In the genomic region with DNA sequence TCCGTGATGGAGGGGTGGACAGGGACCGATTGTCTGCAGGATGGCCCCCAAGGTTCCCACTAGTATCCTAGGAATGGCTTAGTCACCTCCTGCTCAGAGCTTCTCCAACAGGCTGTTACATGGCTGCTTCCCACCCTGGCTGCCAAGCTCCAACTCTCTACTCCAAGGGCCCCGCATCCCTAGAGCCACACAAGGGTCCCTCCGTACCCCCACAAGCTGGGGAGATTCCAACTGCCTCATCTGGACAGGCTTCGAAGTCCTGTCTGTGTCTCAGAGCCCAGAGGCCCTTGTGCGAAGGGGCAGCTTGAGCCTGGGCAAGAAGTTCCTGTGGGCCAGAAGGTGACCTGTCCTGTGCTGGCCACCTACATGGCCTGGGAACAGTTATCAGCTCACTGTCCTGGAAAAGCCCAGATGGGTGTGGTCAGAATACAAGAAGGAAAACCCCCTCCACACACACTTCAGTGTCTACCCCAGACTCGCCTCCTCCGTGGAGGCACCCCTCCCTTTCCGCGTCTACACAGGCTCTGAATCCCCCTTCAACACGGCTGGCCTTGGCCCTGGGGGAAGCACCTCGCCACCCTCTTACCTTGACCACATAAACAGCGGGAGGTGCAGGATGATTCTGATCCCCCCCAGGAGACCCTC, we compare ENCODE assay signal across 8 cellular contexts. TPM values are rescaled to one million over a fixed set of nuclear protein-coding genes. Genes with fewer than 3 reads are reported as not detected.
A peak's percentile ranks its signal among the peaks of the same experiment; 100 is the strongest.
DNase-seq lines count a peak whose midpoint lies in the region; ATAC-seq and TF ChIP-seq lines count a peak whose summit lies in the region.

No MANE protein-coding gene starts in this region.

- H3K9ac ChIP-seq in HUES64 (ENCODE audit: low read depth, low read length) (0 out of 2 replicates have a peak overlapping the region, but pooled peaks have one; percentile 19), mesendoderm (ENCODE audit: low read length) (peak overlapping the region; percentile 90)

- H3K9me3 ChIP-seq in DOHH2 (ENCODE audit: control insufficient read depth, insufficient read depth, low read length) = no peaks in the 10 kb centered on the region
- no peaks in the 10 kb centered on the region for H3K9me3 ChIP-seq in HUES64 (ENCODE audit: insufficient read depth, low read depth, low read length)
- H3K9me3 ChIP-seq in breast epithelium = no peaks in the 10 kb centered on the region
- no peaks in the 10 kb centered on the region for H3K9me3 ChIP-seq in vagina

- H4K20me1 ChIP-seq in DOHH2 (ENCODE audit: control insufficient read depth, insufficient read depth, low read depth, low read length) = no peaks in the 10 kb centered on the region

- H4K8ac ChIP-seq in mesendoderm (ENCODE audit: low read depth, low read length) = no peak overlapping the region

- H2BK5ac ChIP-seq in mesendoderm (ENCODE audit: low read length) = no peak overlapping the region

- no peak overlapping the region for H2BK15ac ChIP-seq in mesendoderm (replicated peaks; ENCODE audit: low read depth)

- H3K4me3 ChIP-seq in DOHH2 (ENCODE audit: low read length) (peak overlapping the region; percentile 85), HUES64 (ENCODE audit: low read length) (peak overlapping the region; percentile 97), breast epithelium (peak overlapping the region; percentile 81 to 92 (median 84)), mesendoderm (ENCODE audit: low read length) (peak overlapping the region; percentile 86), vagina (peak overlapping the region; percentile 79 to 98)

- H3K79me2 ChIP-seq in DOHH2 (ENCODE audit: control insufficient read depth, low read length) (peaks cover 19% of the 10 kb centered on the region), mesendoderm (ENCODE audit: control insufficient read depth, insufficient read depth, low read length) (no peaks in the 10 kb centered on the region)

- H2AK5ac ChIP-seq in mesendoderm (ENCODE audit: low read length) = no peak overlapping the region

- H3K27ac ChIP-seq in DOHH2 (ENCODE audit: low read depth, low read length) (no peak overlapping the region), HUES64 (ENCODE audit: low read depth, low read length) (no peak overlapping the region), breast epithelium (peak overlapping the region; percentile 91 to 93), mesendoderm (ENCODE audit: low read depth, low read length) (no peak overlapping the region), vagina (peak overlapping the region; percentile 84)

- intact Hi-C loops in breast epithelium (cut with DNase I; ENCODE audit: low total_unique reads) (no loop called here), vagina (cut with DNase I) (no loop called here)

- H3K4me1 ChIP-seq in DOHH2 (ENCODE audit: control insufficient read depth, low read length) (peaks cover 46% of the 10 kb centered on the region), HUES64 (ENCODE audit: insufficient read depth, low read length) (peaks cover 3% of the 10 kb centered on the region; the same call in 1 of the 2 replicates), breast epithelium (peaks cover 7 to 8% of the 10 kb centered on the region in 2 donors), mesendoderm (ENCODE audit: control insufficient read depth, low read depth, low read length) (peaks cover 2% of the 10 kb centered on the region), vagina (peaks cover 36% of the 10 kb centered on the region)

- H3F3A ChIP-seq in DOHH2 (ENCODE audit: control insufficient read depth, insufficient read depth) = peaks cover 18% of the 10 kb centered on the region

- no peak overlapping the region for H2BK120ac ChIP-seq in mesendoderm (ENCODE audit: low read depth, low read length)

- H3K23ac ChIP-seq in mesendoderm (ENCODE audit: low read length) = no peak overlapping the region

- H4K5ac ChIP-seq in mesendoderm (ENCODE audit: low read length) = no peak overlapping the region

- no peak overlapping the region for H3K4ac ChIP-seq in mesendoderm (ENCODE audit: low read depth, low read length)

- H3K56ac ChIP-seq in mesendoderm (ENCODE audit: low read length) = peak overlapping the region; percentile 97

- H3K36me3 ChIP-seq in DOHH2 (ENCODE audit: control insufficient read depth, low read length) = no peaks in the 10 kb centered on the region; the same call in 1 of the 2 replicates
- no peaks in the 10 kb centered on the region for H3K36me3 ChIP-seq in HUES64 (ENCODE audit: insufficient read depth, low read length)
- no peaks in the 10 kb centered on the region for H3K36me3 ChIP-seq in breast epithelium
- H3K36me3 ChIP-seq in mesendoderm (ENCODE audit: control insufficient read depth, insufficient read depth, low read length) = no peaks in the 10 kb centered on the region
- no peaks in the 10 kb centered on the region for H3K36me3 ChIP-seq in vagina

- no peaks in the 10 kb centered on the region for H3K27me3 ChIP-seq in DOHH2 (ENCODE audit: control insufficient read depth, low read length)
- H3K27me3 ChIP-seq in HUES64 (ENCODE audit: insufficient read depth, low read length) = no peaks in the 10 kb centered on the region
- no peaks in the 10 kb centered on the region for H3K27me3 ChIP-seq in breast epithelium
- no peaks in the 10 kb centered on the region for H3K27me3 ChIP-seq in mesendoderm (ENCODE audit: insufficient read depth, low read length, poor library complexity)
- no peaks in the 10 kb centered on the region for H3K27me3 ChIP-seq in vagina

- no peak for TF ChIP-seq CTCF in DOHH2 (IDR thresholded peaks at IDR 0.05; ENCODE audit: low read depth, low read length, poor library complexity, severe bottlenecking)
- no peak for TF ChIP-seq CTCF in breast epithelium (IDR thresholded peaks at IDR 0.05)
- TF ChIP-seq CTCF in vagina (IDR thresholded peaks at IDR 0.05) = no peak

- no peaks in the 10 kb centered on the region for H3K9me2 ChIP-seq in DOHH2 (replicated peaks; ENCODE audit: control insufficient read depth, low read length)

- whole genome bisulfite sequencing in HUES64 = 51% methylated on average over 13 of the region's 13 CpGs
- WGBS in mesendoderm (ENCODE audit: extremely low coverage, insufficient coverage, low lambda C conversion rate) = no CpG with 5 or more reads among the region's 13 CpGs

- DNase-seq in breast epithelium (ENCODE audit: low spot score in 2 of 2) (no peak), mesendoderm (no peak), vagina (ENCODE audit: extremely low spot score in 2 of 2) (no peak)

- no peaks in the 10 kb centered on the region for H3K79me1 ChIP-seq in mesendoderm (ENCODE audit: low read length)

- ATAC-seq in GM19455 (IDR thresholded peaks at IDR 0.05; ENCODE audit: unreplicated experiment) (no peak), GM18858 (IDR thresholded peaks at IDR 0.05; ENCODE audit: unreplicated experiment) (no peak), GM18868 (IDR thresholded peaks at IDR 0.05; ENCODE audit: unreplicated experiment) (no peak)

- peak overlapping the region; percentile 98 for H3K4me2 ChIP-seq in DOHH2 (ENCODE audit: low read length)
- H3K4me2 ChIP-seq in mesendoderm (ENCODE audit: low read length) = peak overlapping the region; percentile 1

- peak overlapping the region; percentile 20 for H3K18ac ChIP-seq in mesendoderm (ENCODE audit: low read length)

- TF ChIP-seq POLR2A in breast epithelium (IDR thresholded peaks at IDR 0.05) (no peak), vagina (IDR thresholded peaks at IDR 0.05) (no peak)

RNA-seq across cellular contexts. Expression of a gene that starts 0.6 kb away (rescaled TPM):
- 10.2 TPM for polyA plus RNA-seq in HUES64 (2013, experiment 1 of 2)
- polyA plus RNA-seq in HUES64 (2013, experiment 2 of 2) = 10.7 TPM
- 10 to 100 TPM in 2 of 3 donors, 1 to 10 TPM in 1; 8.8 to 38.1 (median 17.4) TPM for total RNA-seq in breast epithelium
- polyA plus RNA-seq in mesendoderm (2013, experiment 1 of 2) = 5.7 TPM
- 6.3 TPM for polyA plus RNA-seq in mesendoderm (2013, experiment 2 of 2)
- total RNA-seq in vagina = 28.5 TPM

Comparison
In these comparisons a context has a peak if more than half of its experiments do, and no peak if none do; other contexts are left out.
1. H3K27ac ChIP-seq: peak in breast epithelium (2 of 2) and vagina (single experiment); none in DOHH2 (single experiment), HUES64 (single experiment) and mesendoderm (single experiment).
2. Peak in every context shown above with its lines, with median percentiles within 50 percentile points of each other: H3K4me3 ChIP-seq.